In the genomic region with DNA sequence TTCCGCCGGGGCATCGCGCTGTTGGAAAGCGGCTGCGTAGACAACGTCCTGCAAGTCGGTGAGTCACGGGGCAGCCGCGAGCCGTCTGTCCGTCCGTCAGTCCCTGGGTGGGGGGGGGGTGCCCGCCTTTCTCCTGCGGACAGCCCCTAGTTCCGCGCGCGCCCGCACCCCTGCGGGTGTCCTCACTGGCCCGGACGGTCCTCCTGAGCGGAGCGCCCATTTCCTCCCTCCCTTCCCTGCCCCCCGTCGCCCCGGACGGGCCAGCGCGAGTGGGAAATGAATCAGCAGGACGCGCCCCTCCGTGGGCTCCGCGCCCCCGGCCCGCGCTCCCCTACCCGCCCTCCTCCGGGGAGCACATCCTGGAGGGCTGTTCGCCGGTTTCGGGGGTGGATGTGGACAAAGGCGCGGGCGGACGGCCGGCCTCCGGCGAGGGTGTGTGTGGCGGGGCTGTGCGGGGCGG, we compare ENCODE assay signal across 8 cellular contexts. TPM values are rescaled to one million over a fixed set of nuclear protein-coding genes. Genes with fewer than 3 reads are reported as not detected.
DNase-seq lines count a peak whose midpoint lies in the region; ATAC-seq and TF ChIP-seq lines count a peak whose summit lies in the region.

No MANE protein-coding gene starts in this region.

- H3K27ac ChIP-seq in stomach smooth muscle (ENCODE audit: low read length): peak overlapping the region; percentile 82

- no peak for ATAC-seq in activated B cell treated with CpG ODN at 0.5 μM for 24 hours (ENCODE audit: low read depth)

- DNase-seq in AG08395 (ENCODE audit: low spot score) (peak; percentile 49), HFF-Myc (ENCODE audit: extremely low read depth, low read depth) (no peak), activated B cell treated with CpG ODN at 0.5 μM for 24 hours (peak; percentile 44), medulla oblongata (ENCODE audit: extremely low spot score) (peak; percentile 38), NCI-H2107 (lab: John Stamatoyannopoulos, UW) (no peak), NCI-H510A (lab: John Stamatoyannopoulos, UW) (no peak)
- peak; percentile 28 for DNase-seq in effector CD8-positive, alpha-beta T cell (lab: John Stamatoyannopoulos, UW)

- no peak overlapping the region for H3K27ac Mint-ChIP-seq in activated B cell treated with CpG ODN at 0.5 μM for 24 hours

- H3K27me3 Mint-ChIP-seq in activated B cell treated with CpG ODN at 0.5 μM for 24 hours: peaks cover 2% of the 10 kb centered on the region

- no peaks in the 10 kb centered on the region for H3K27me3 ChIP-seq in stomach smooth muscle (ENCODE audit: control insufficient read depth in 1 of 2, insufficient read depth in 2 of 2, low read length in 2 of 2)

- intact Hi-C loops in activated B cell treated with CpG ODN at 0.5 μM for 24 hours (cut with micrococcal nuclease): loop anchor here (1.0 to 10.0 kb wide), 8 partner anchors 75 to 1768 kb away; a partner anchor contains a TSS

- TF ChIP-seq CTCF in HFF-Myc (IDR thresholded peaks at IDR 0.05; ENCODE audit: low read depth, low read length, missing control alignments): no peak
- no peak for TF ChIP-seq CTCF in activated B cell treated with CpG ODN at 0.5 μM for 24 hours (IDR thresholded peaks at IDR 0.05)

- H3K4me1 ChIP-seq in stomach smooth muscle (ENCODE audit: control insufficient read depth, insufficient read depth, low read length): peaks cover 35% of the 10 kb centered on the region

- CTCF ChIA-PET in activated B cell treated with CpG ODN at 0.5 μM for 24 hours (lab: Charles Lee): no interaction called here

- no peaks in the 10 kb centered on the region for H3K36me3 ChIP-seq in stomach smooth muscle (ENCODE audit: control insufficient read depth in 2 of 2, insufficient read depth in 2 of 2, low read length in 2 of 2)

- POLR2A ChIA-PET in activated B cell treated with CpG ODN at 0.5 μM for 24 hours (lab: Charles Lee): interaction anchor here (0.6 to 0.8 kb wide), 2 partner anchors 72 to 76 kb away, joined by 4 read pairs; no protein-coding TSS in a partner anchor

- no peaks in the 10 kb centered on the region for H3K9me3 ChIP-seq in stomach smooth muscle (ENCODE audit: control insufficient read depth in 2 of 2, low read length in 2 of 2)

- no peaks in the 10 kb centered on the region for H3K9me3 Mint-ChIP-seq in activated B cell treated with CpG ODN at 0.5 μM for 24 hours

- peaks cover 46% of the 10 kb centered on the region for H3K4me1 Mint-ChIP-seq in activated B cell treated with CpG ODN at 0.5 μM for 24 hours

- H3K4me3 ChIP-seq in HFF-Myc (replicated peaks; ENCODE audit: low read depth, low read length): peak overlapping the region; percentile 72
- H3K4me3 ChIP-seq in stomach smooth muscle (ENCODE audit: low read length in 2 of 2): peak overlapping the region; percentile 67 to 87

- H3K4me3 Mint-ChIP-seq in activated B cell treated with CpG ODN at 0.5 μM for 24 hours: peak overlapping the region; percentile 93

- peak overlapping the region; percentile 60 to 75 for H3K9ac ChIP-seq in stomach smooth muscle (ENCODE audit: low read length in 2 of 2)

- peaks cover 9% of the 10 kb centered on the region for H3K36me3 Mint-ChIP-seq in activated B cell treated with CpG ODN at 0.5 μM for 24 hours (ENCODE audit: low read depth)

RNA-seq across cellular contexts. Expression of a gene that starts 0.9 kb away (rescaled TPM):
- 6.9 and 8.5 TPM in 2 replicates for total RNA-seq in activated B cell treated with CpG ODN at 0.5 μM for 24 hours

Comparison
In these comparisons a context has a peak if more than half of its experiments do, and no peak if none do; other contexts are left out.
1. DNase-seq: peak in AG08395 (single experiment), activated B cell treated with CpG ODN at 0.5 μM for 24 hours (single experiment), effector CD8-positive, alpha-beta T cell (single experiment) and medulla oblongata (single experiment); none in HFF-Myc (single experiment), NCI-H2107 (single experiment) and NCI-H510A (single experiment).